ENCODE assay signal across 8 cellular contexts in the genomic region with DNA sequence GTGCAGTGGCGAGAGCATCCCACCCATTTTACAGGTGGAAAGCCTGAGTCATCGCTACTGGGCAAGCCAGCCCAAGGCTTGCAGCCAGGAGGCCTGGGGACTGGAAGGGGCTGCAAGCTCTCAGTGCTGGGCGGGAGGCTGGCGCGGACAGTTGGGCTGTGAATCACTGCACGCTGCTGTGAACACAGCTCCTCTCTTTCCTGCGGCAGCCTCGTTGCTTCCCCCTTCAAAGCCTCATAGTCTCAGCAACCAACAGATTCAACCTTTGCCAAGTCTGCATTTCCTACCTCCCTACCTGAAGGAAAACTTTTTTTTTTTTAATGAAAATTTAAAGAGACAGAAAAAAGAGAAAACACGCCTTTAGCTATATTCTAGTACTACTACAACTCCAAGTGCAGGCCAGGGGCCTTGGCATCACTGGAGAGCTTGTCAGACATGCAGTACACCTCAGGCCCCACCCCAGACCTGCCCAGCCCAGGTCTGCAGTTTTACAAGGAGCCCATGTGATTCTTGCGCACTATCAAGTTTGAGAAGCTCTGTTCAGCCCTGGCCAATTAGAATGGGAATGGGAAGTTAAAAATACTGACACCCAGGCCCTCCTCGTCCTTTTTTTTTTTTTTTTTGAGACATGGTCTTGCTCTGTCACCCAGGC.
DNase-seq lines count a peak whose midpoint lies in the region; ATAC-seq and TF ChIP-seq lines count a peak whose summit lies in the region.

No MANE protein-coding gene starts in this region.

- peak overlapping the region; percentile 52 for H4K91ac ChIP-seq in trophoblast cell (ENCODE audit: low read depth, low read length)

- H3K27ac ChIP-seq in C4-2B (peak overlapping the region; percentile 36; the same call in 1 of the 2 replicates), OCI-LY3 (ENCODE audit: low read length) (peak overlapping the region; percentile 4; the same call in 1 of the 2 replicates), epithelial cell of prostate (peak overlapping the region; percentile 69), trophoblast cell (ENCODE audit: low read depth, low read length) (peak overlapping the region; percentile 14)

- H3K79me1 ChIP-seq in trophoblast cell (ENCODE audit: low read length), result peaks cover 6% of the 10 kb centered on the region

- peak overlapping the region; percentile 7 for H4K8ac ChIP-seq in trophoblast cell (ENCODE audit: low read depth, low read length)

- H3K4me2 ChIP-seq in OCI-LY3 (ENCODE audit: low read length) (peak overlapping the region; percentile 1; the same call in 1 of the 2 replicates), trophoblast cell (ENCODE audit: low read length) (no peak overlapping the region)

- H3K36me3 ChIP-seq in OCI-LY3 (replicated peaks; ENCODE audit: low read depth, low read length) (peaks cover 77% of the 10 kb centered on the region), trophoblast cell (ENCODE audit: control insufficient read depth in 1 of 2, insufficient read depth in 2 of 2, low read length in 2 of 2) (peaks cover 3 to 12% of the 10 kb centered on the region in 2 experiments)

- peak overlapping the region; percentile 71 for H2AK5ac ChIP-seq in trophoblast cell (ENCODE audit: low read length)

- H4K20me1 ChIP-seq in OCI-LY3 (ENCODE audit: insufficient read depth, low read length), result no peaks in the 10 kb centered on the region

- H3K18ac ChIP-seq in trophoblast cell (ENCODE audit: low read length), result no peak overlapping the region

- no peak overlapping the region for H2AFZ ChIP-seq in OCI-LY3 (ENCODE audit: low read depth, low read length)
- no peak overlapping the region for H2AFZ ChIP-seq in trophoblast cell (ENCODE audit: insufficient read depth, low read length, poor library complexity)

- H3K4me3 ChIP-seq in OCI-LY3 (ENCODE audit: low read length) (no peak overlapping the region), trophoblast cell (ENCODE audit: low read depth, low read length) (no peak overlapping the region)

- H4K12ac ChIP-seq in trophoblast cell (ENCODE audit: low read depth, low read length), result no peak overlapping the region

- H3K23ac ChIP-seq in trophoblast cell (ENCODE audit: low read length), result no peak overlapping the region

- no CpG with 5 or more reads among the region's 11 CpGs for WGBS in trophoblast cell (ENCODE audit: extremely low coverage, insufficient coverage, insufficient read length)

- ATAC-seq in HG02571 (IDR thresholded peaks at IDR 0.05; ENCODE audit: unreplicated experiment), result no peak
- no peak for ATAC-seq in GM21423 (IDR thresholded peaks at IDR 0.05; ENCODE audit: unreplicated experiment)

- no peaks in the 10 kb centered on the region for H3K27me3 ChIP-seq in OCI-LY3 (ENCODE audit: low read depth, low read length)
- H3K27me3 ChIP-seq in trophoblast cell (ENCODE audit: insufficient read depth, low read length), result no peaks in the 10 kb centered on the region

- peaks cover 48% of the 10 kb centered on the region for H3K4me1 ChIP-seq in OCI-LY3 (ENCODE audit: low read length)
- H3K4me1 ChIP-seq in trophoblast cell (ENCODE audit: control insufficient read depth in 1 of 2, insufficient read depth in 2 of 2, low read length in 2 of 2), result peaks cover 19% of the 10 kb centered on the region in 2 experiments

- no peaks in the 10 kb centered on the region for H3K9me3 ChIP-seq in OCI-LY3 (ENCODE audit: insufficient read depth, low read length)
- peaks cover 3% of the 10 kb centered on the region for H3K9me3 ChIP-seq in trophoblast cell (ENCODE audit: insufficient read depth, low read depth, low read length)

- H3K9ac ChIP-seq in OCI-LY3 (ENCODE audit: low read length) (no peak overlapping the region), trophoblast cell (ENCODE audit: low read length) (no peak overlapping the region)

- peak overlapping the region; percentile 9 for H2BK5ac ChIP-seq in trophoblast cell (ENCODE audit: low read depth, low read length, poor library complexity)

- peak overlapping the region; percentile 77 for H2BK120ac ChIP-seq in trophoblast cell (ENCODE audit: insufficient read depth, low read length, poor library complexity)

- peak; percentile 46 for DNase-seq in epithelial cell of prostate (ENCODE audit: low read depth, low spot score)
- no peak for DNase-seq in trophoblast cell
- DNase-seq in NCI-H524 (lab: John Stamatoyannopoulos, UW), result no peak
- DNase-seq in AML-193 (lab: John Stamatoyannopoulos, UW), result no peak

- peaks cover 29% of the 10 kb centered on the region for H3K79me2 ChIP-seq in OCI-LY3 (ENCODE audit: low read length)
- H3K79me2 ChIP-seq in trophoblast cell (ENCODE audit: control insufficient read depth, insufficient read depth, low read length, poor library complexity), result peaks cover 4% of the 10 kb centered on the region

- H3K14ac ChIP-seq in trophoblast cell (ENCODE audit: low read length), result peak overlapping the region; percentile 57

- TF ChIP-seq CTCF in C4-2B (conservative IDR thresholded peaks at IDR 0.05) (no peak), OCI-LY3 (IDR thresholded peaks at IDR 0.05; ENCODE audit: low read depth, low read length) (no peak)

- peak overlapping the region; percentile 74 for H2BK12ac ChIP-seq in trophoblast cell (ENCODE audit: low read length)

- no peak overlapping the region for H3K4ac ChIP-seq in trophoblast cell (ENCODE audit: low read depth, low read length)

Comparison
In these comparisons a context has a peak if more than half of its experiments do, and no peak if none do; other contexts are left out.
1. H3K27ac ChIP-seq: peak in every context shown above with its lines; median percentile 69 in epithelial cell of prostate; 36 in C4-2B; 14 in trophoblast cell; 4 in OCI-LY3.